Comparison of ENCODE assay signal across 8 cellular contexts in the genomic region with DNA sequence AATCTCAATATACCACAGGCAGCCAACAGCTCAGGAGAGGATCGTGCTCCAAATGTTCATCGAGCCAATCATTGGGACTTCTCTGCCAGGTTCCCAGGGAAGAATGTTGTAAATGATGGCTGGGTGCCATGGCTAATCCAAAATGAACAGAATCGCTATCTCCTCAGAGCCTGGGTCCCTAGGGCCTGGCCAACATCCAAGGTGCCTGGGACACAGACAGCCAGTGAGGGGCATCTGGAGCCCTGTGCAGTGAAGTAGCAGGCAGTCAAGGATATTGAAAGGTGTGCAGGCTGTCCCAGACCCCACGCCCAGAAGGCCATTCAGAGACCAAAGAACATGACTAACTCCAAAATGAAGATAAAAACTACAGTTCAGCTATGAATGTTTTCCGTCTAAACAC. TPM values are rescaled to one million over a fixed set of nuclear protein-coding genes. Genes with fewer than 3 reads are reported as not detected.
A peak's percentile ranks its signal among the peaks of the same experiment; 100 is the strongest.
DNase-seq lines count a peak whose midpoint lies in the region; ATAC-seq and TF ChIP-seq lines count a peak whose summit lies in the region.

No MANE protein-coding gene starts in this region.

- no peak for ATAC-seq in GM21447 (IDR thresholded peaks at IDR 0.05; ENCODE audit: unreplicated experiment)
- no peak for ATAC-seq in HG03432 (IDR thresholded peaks at IDR 0.05; ENCODE audit: unreplicated experiment)

- intact Hi-C loops in esophagus muscularis mucosa (cut with DNase I) = no loop called here

- no peak overlapping the region for H2AFZ ChIP-seq in smooth muscle cell (ENCODE audit: low read depth)

- H3K27me3 ChIP-seq in esophagus muscularis mucosa = no peaks in the 10 kb centered on the region
- H3K27me3 ChIP-seq in smooth muscle cell (ENCODE audit: low read depth) = no peaks in the 10 kb centered on the region

- WGBS in esophagus muscularis mucosa = 41% methylated on average over 5 of the region's 5 CpGs
- 68% methylated on average over 5 of the region's 5 CpGs for WGBS in smooth muscle cell (ENCODE audit: low lambda C conversion rate)

- no peak for TF ChIP-seq CTCF in esophagus muscularis mucosa (IDR thresholded peaks at IDR 0.05)
- no peak for TF ChIP-seq CTCF in smooth muscle cell (IDR thresholded peaks at IDR 0.05; ENCODE audit: borderline replicate concordance, insufficient read depth, poor library complexity, severe bottlenecking)

- DNase-seq in NCI-H524 (lab: John Stamatoyannopoulos, UW) = peak; percentile 11 to 49
- DNase-seq in NCI-H524 treated with DMSO at 0.1 percent for 48 hours (lab: John Stamatoyannopoulos, UW) = no peak
- peak; percentile 58 for DNase-seq in NCI-H1694 treated with DMSO at 0.1 percent for 48 hours (lab: John Stamatoyannopoulos, UW)
- no peak for DNase-seq in esophagus muscularis mucosa (ENCODE audit: extremely low spot score)
- no peak for DNase-seq in smooth muscle cell (lab: John Stamatoyannopoulos, UW; ENCODE audit: unreplicated experiment)
- no peak for DNase-seq in ureter (ENCODE audit: low spot score)

- H3K9me3 ChIP-seq in esophagus muscularis mucosa (no peaks in the 10 kb centered on the region), smooth muscle cell (replicated peaks; ENCODE audit: low read depth) (no peaks in the 10 kb centered on the region)

- no peak for TF ChIP-seq EP300 in esophagus muscularis mucosa (IDR thresholded peaks at IDR 0.05)

- no peak overlapping the region for H3K4me3 ChIP-seq in esophagus muscularis mucosa
- no peak overlapping the region for H3K4me3 ChIP-seq in smooth muscle cell

- TF ChIP-seq POLR2A in esophagus muscularis mucosa (IDR thresholded peaks at IDR 0.05; ENCODE audit: low read depth) = no peak

- H4K20me1 ChIP-seq in smooth muscle cell (ENCODE audit: low read depth) = peaks cover 100% of the 10 kb centered on the region

- peaks cover 42% of the 10 kb centered on the region for H3F3A ChIP-seq in smooth muscle cell (ENCODE audit: low read depth)

- H3K4me1 ChIP-seq in esophagus muscularis mucosa (peaks cover 100% of the 10 kb centered on the region in 4 donors), smooth muscle cell (ENCODE audit: low read depth) (peaks cover 44% of the 10 kb centered on the region)

- H3K36me3 ChIP-seq in esophagus muscularis mucosa (no peaks in the 10 kb centered on the region), smooth muscle cell (ENCODE audit: low read depth) (no peaks in the 10 kb centered on the region)

- no peak overlapping the region for H3K9ac ChIP-seq in smooth muscle cell (ENCODE audit: low read depth)

- H3K4me2 ChIP-seq in smooth muscle cell = peak overlapping the region; percentile 62

- H3K79me2 ChIP-seq in smooth muscle cell (ENCODE audit: low read depth) = peaks cover 100% of the 10 kb centered on the region

- peak overlapping the region; percentile 47 to 77 (median 58) for H3K27ac ChIP-seq in esophagus muscularis mucosa (replicated peaks in 1 of 4)
- H3K27ac ChIP-seq in smooth muscle cell (ENCODE audit: low read depth) = peak overlapping the region; percentile 98

RNA-seq across cellular contexts. Expression of a gene that starts 37.7 kb away (rescaled TPM):
- total RNA-seq in esophagus muscularis mucosa (10 to 100 TPM; 34.1 to 48.1 (median 37.5) TPM), smooth muscle cell (16.1 and 24.1 TPM in 2 replicates), ureter (134 TPM)
- polyA plus RNA-seq in smooth muscle cell = 102 and 105 TPM in 2 replicates

Comparison
In these comparisons a context has a peak if more than half of its experiments do, and no peak if none do; other contexts are left out.
1. DNase-seq: peak in NCI-H524 (2 of 2) and NCI-H1694 treated with DMSO at 0.1 percent for 48 hours (single experiment); none in NCI-H524 treated with DMSO at 0.1 percent for 48 hours (single experiment), esophagus muscularis mucosa (single experiment), smooth muscle cell (single experiment) and ureter (single experiment).